In genomic region chr15:33534642-33535041, GRCh38 we compare ENCODE assay signal across 35 cellular contexts.
A peak's percentile ranks its signal among the peaks of the same experiment; 100 is the strongest.
DNase-seq lines count a peak whose midpoint lies in the region; ATAC-seq and TF ChIP-seq lines count a peak whose summit lies in the region.
"Had no signal": no experiment of that assay in that cellular context is flagged by ENCODE, and none has a peak within 500 bp of the region (broad histone marks: within the 10 kb centered on the region; RNA-seq: fewer than 3 reads in every experiment).

No MANE protein-coding gene starts in this region.

- WGBS in psoas muscle, 3 donors = 30 to 46% (median 35%) methylated on average over 4 of the region's 4 CpGs

- in situ Hi-C loops in gastrocnemius medialis (cut with MboI; ENCODE audit: low sequenced_read_pairs in 4 of 4) = no loop called here

- TF ChIP-seq CTCF in Loucy (conservative IDR thresholded peaks at IDR 0.05; ENCODE audit: low read length) = no peak
- TF ChIP-seq CTCF in psoas muscle (IDR thresholded peaks at IDR 0.05) = no peak
- no peak for TF ChIP-seq CTCF in gastrocnemius medialis (IDR thresholded peaks at IDR 0.05 in 4 of 5, conservative IDR thresholded peaks at IDR 0.05 in 1 of 5)
- no peak for TF ChIP-seq CTCF in uterus (IDR thresholded peaks at IDR 0.05)

- CTCF ChIA-PET in activated naive CD4-positive, alpha-beta T cell treated with anti-CD3 and anti-CD28 coated beads, Interleukin-2, amount 10 ng/mL, durations not matched to agents 7 days and 5 days (lab: Charles Lee) = no interaction called here

- no peaks in the 10 kb centered on the region for H3K9me3 Mint-ChIP-seq in activated naive CD4-positive, alpha-beta T cell treated with anti-CD3 and anti-CD28 coated beads, Interleukin-2, amount 10 ng/mL, durations not matched to agents 7 days and 5 days
- H3K9me3 Mint-ChIP-seq: CD4-positive, alpha-beta T cell; CD8-positive, alpha-beta memory T cell; CD8-positive, alpha-beta T cell had no signal

- intact Hi-C loops in psoas muscle (cut with DNase I) = no loop called here
- intact Hi-C loops in gastrocnemius medialis (cut with DNase I; ENCODE audit: low total_unique reads) = no loop called here
- intact Hi-C loops in uterus (cut with DNase I; ENCODE audit: low total_unique reads) = no loop called here

- H3K4me1 Mint-ChIP-seq in activated naive CD4-positive, alpha-beta T cell treated with anti-CD3 and anti-CD28 coated beads, Interleukin-2, amount 10 ng/mL, durations not matched to agents 7 days and 5 days = no peaks in the 10 kb centered on the region
- H3K4me1 Mint-ChIP-seq: B cell; CD14-positive monocyte; CD4-positive, alpha-beta memory T cell; CD4-positive, CD25-positive, alpha-beta regulatory T cell; CD8-positive, alpha-beta memory T cell had no signal

- H3K36me3 Mint-ChIP-seq in activated naive CD4-positive, alpha-beta T cell treated with anti-CD3 and anti-CD28 coated beads, Interleukin-2, amount 10 ng/mL, durations not matched to agents 7 days and 5 days = no peaks in the 10 kb centered on the region
- H3K36me3 Mint-ChIP-seq: CD14-positive monocyte; CD4-positive, alpha-beta memory T cell; CD4-positive, CD25-positive, alpha-beta regulatory T cell; CD8-positive, alpha-beta memory T cell; CD8-positive, alpha-beta T cell had no signal

- no peak overlapping the region for H3K4me2 ChIP-seq in Loucy (ENCODE audit: low read depth, low read length, poor library complexity, severe bottlenecking)
- H3K4me2 ChIP-seq: A549, BLaER1 had no signal

- H3K27ac ChIP-seq in psoas muscle = no peak overlapping the region
- H3K27ac ChIP-seq in gastrocnemius medialis = peak overlapping the region in 3 of 4 donors; percentile 18 to 44 (median 18)
- peak overlapping the region; percentile 21 to 69 for H3K27ac ChIP-seq in uterus
- H3K27ac ChIP-seq: 22Rv1; A549; BLaER1; BLaER1 treated with 17β-estradiol and CSF1 and Interleukin-3, amounts not matched to agents 10 nM and 100 nM; C4-2B had no signal

- H3F3A ChIP-seq in Loucy (ENCODE audit: low read depth) = no peaks in the 10 kb centered on the region

- H3K36me3 ChIP-seq in Loucy (ENCODE audit: insufficient read depth, low read length) (no peaks in the 10 kb centered on the region), psoas muscle (ENCODE audit: insufficient read depth in 1 of 2, low read depth in 1 of 2) (peaks cover 0 to 3% of the 10 kb centered on the region in 2 donors), gastrocnemius medialis (no peaks in the 10 kb centered on the region), uterus (no peaks in the 10 kb centered on the region)
- H3K36me3 ChIP-seq: BE2C; BLaER1; BLaER1 treated with 17β-estradiol and CSF1 and Interleukin-3, amounts not matched to agents 10 nM and 100 nM had no signal

- peaks cover 7% of the 10 kb centered on the region for H3K27me3 ChIP-seq in Loucy (ENCODE audit: insufficient read depth, low read length, poor library complexity, severe bottlenecking)
- no peaks in the 10 kb centered on the region for H3K27me3 ChIP-seq in psoas muscle (ENCODE audit: insufficient read depth in 3 of 3, low read length in 2 of 3)
- no peaks in the 10 kb centered on the region for H3K27me3 ChIP-seq in gastrocnemius medialis
- H3K27me3 ChIP-seq in uterus = no peaks in the 10 kb centered on the region
- H3K27me3 ChIP-seq: BLaER1; BLaER1 treated with 17β-estradiol and CSF1 and Interleukin-3, amounts not matched to agents 10 nM and 100 nM had no signal

- no peak overlapping the region for H3K27ac Mint-ChIP-seq in activated naive CD4-positive, alpha-beta T cell treated with anti-CD3 and anti-CD28 coated beads, Interleukin-2, amount 10 ng/mL, durations not matched to agents 7 days and 5 days
- H3K27ac Mint-ChIP-seq: B cell; CD14-positive monocyte; CD4-positive, alpha-beta memory T cell; CD4-positive, alpha-beta T cell; CD4-positive, CD25-positive, alpha-beta regulatory T cell; CD8-positive, alpha-beta memory T cell; CD8-positive, alpha-beta T cell had no signal

- no peaks in the 10 kb centered on the region for H3K4me1 ChIP-seq in Loucy (ENCODE audit: insufficient read depth, low read length, poor library complexity, severe bottlenecking)
- no peaks in the 10 kb centered on the region for H3K4me1 ChIP-seq in psoas muscle
- H3K4me1 ChIP-seq in gastrocnemius medialis = peaks cover 7 to 14% of the 10 kb centered on the region in 2 donors
- no peaks in the 10 kb centered on the region for H3K4me1 ChIP-seq in uterus
- H3K4me1 ChIP-seq: A549, BE2C, BLaER1, Caco-2 had no signal

- H3K9ac ChIP-seq in Loucy (ENCODE audit: low read depth, low read length, poor library complexity, severe bottlenecking) = no peak overlapping the region
- H3K9ac ChIP-seq: BLaER1; BLaER1 treated with 17β-estradiol and CSF1 and Interleukin-3, amounts not matched to agents 10 nM and 100 nM had no signal

- 0 out of 2 replicates have a peak overlapping the region, but pooled peaks have one; percentile 1 for H2AFZ ChIP-seq in Loucy (ENCODE audit: low read length)

- peaks cover 5% of the 10 kb centered on the region for H3K27me3 Mint-ChIP-seq in activated naive CD4-positive, alpha-beta T cell treated with anti-CD3 and anti-CD28 coated beads, Interleukin-2, amount 10 ng/mL, durations not matched to agents 7 days and 5 days
- H3K27me3 Mint-ChIP-seq: CD4-positive, CD25-positive, alpha-beta regulatory T cell; CD8-positive, alpha-beta memory T cell had no signal

- H3K79me2 ChIP-seq in Loucy (ENCODE audit: insufficient read depth, low read length) = no peaks in the 10 kb centered on the region

- no peaks in the 10 kb centered on the region for H3K9me3 ChIP-seq in Loucy (ENCODE audit: insufficient read depth, low read depth, low read length)
- no peaks in the 10 kb centered on the region for H3K9me3 ChIP-seq in psoas muscle
- H3K9me3 ChIP-seq in gastrocnemius medialis = no peaks in the 10 kb centered on the region
- H3K9me3 ChIP-seq in uterus = no peaks in the 10 kb centered on the region
- H3K9me3 ChIP-seq: BE2C; BLaER1; BLaER1 treated with 17β-estradiol and CSF1 and Interleukin-3, amounts not matched to agents 10 nM and 100 nM; Caco-2 had no signal

- ATAC-seq in psoas muscle = peak in 3 of 4 donors; percentile 61 to 79 (median 74)
- ATAC-seq in gastrocnemius medialis = peak; percentile 16 to 61
- no peak for ATAC-seq in HG02763 (IDR thresholded peaks at IDR 0.05; ENCODE audit: unreplicated experiment)
- ATAC-seq: A549; CD8-positive, alpha-beta T cell had no signal

- H4K20me1 ChIP-seq in Loucy (ENCODE audit: insufficient read depth, low read length, poor library complexity, severe bottlenecking) = no peaks in the 10 kb centered on the region
- H4K20me1 ChIP-seq: BLaER1; BLaER1 treated with 17β-estradiol and CSF1 and Interleukin-3, amounts not matched to agents 10 nM and 100 nM had no signal

- no peak for DNase-seq in psoas muscle
- no peak for DNase-seq in gastrocnemius medialis
- no peak for DNase-seq in uterus
- no peak for DNase-seq in NCI-H526 treated with DMSO at 0.1 percent for 48 hours (lab: John Stamatoyannopoulos, UW)
- no peak for DNase-seq in stimulated activated CD4-positive, alpha-beta T cell treated with anti-CD3 and anti-CD28 coated beads, Interleukin-1b, Interleukin-23, amount 100 ng/mL, for 48 hours
- DNase-seq in activated naive CD4-positive, alpha-beta T cell treated with anti-CD3 and anti-CD28 coated beads, Interleukin-2, amount 10 ng/mL, durations not matched to agents 7 days and 5 days = no peak
- DNase-seq: 8988T; ACHN; AML-193; BE2C; C1 segment of cervical spinal cord; Caco-2; Calu3; CD4-positive, alpha-beta memory T cell; CD4-positive, alpha-beta T cell; CD4-positive, CD25-positive, alpha-beta regulatory T cell; CD8-positive, alpha-beta memory T cell; CD8-positive, alpha-beta T cell; COR-L47; DMS 273 treated with DMSO at 0.1 percent for 48 hours; DMS153; DMS53; DMS79; DMS79 treated with DMSO at 0.1 percent for 48 hours; DND-41; EL had no signal

- H3K4me3 ChIP-seq in Loucy (ENCODE audit: low read length, poor library complexity, severe bottlenecking) = no peak overlapping the region
- no peak overlapping the region for H3K4me3 ChIP-seq in psoas muscle
- no peak overlapping the region for H3K4me3 ChIP-seq in gastrocnemius medialis
- H3K4me3 ChIP-seq in uterus = no peak overlapping the region
- H3K4me3 ChIP-seq: A549; BLaER1; BLaER1 treated with 17β-estradiol and CSF1 and Interleukin-3, amounts not matched to agents 10 nM and 100 nM had no signal

- H3K9me2 ChIP-seq in Loucy (replicated peaks; ENCODE audit: low read depth, low read length) = no peaks in the 10 kb centered on the region

- TF ChIP-seq POLR2A in gastrocnemius medialis (IDR thresholded peaks at IDR 0.05) (no peak), uterus (IDR thresholded peaks at IDR 0.05) (no peak)

- no peak overlapping the region for H3K4me3 Mint-ChIP-seq in activated naive CD4-positive, alpha-beta T cell treated with anti-CD3 and anti-CD28 coated beads, Interleukin-2, amount 10 ng/mL, durations not matched to agents 7 days and 5 days
- H3K4me3 Mint-ChIP-seq: B cell; CD14-positive monocyte; CD4-positive, alpha-beta memory T cell; CD4-positive, alpha-beta T cell; CD4-positive, CD25-positive, alpha-beta regulatory T cell; CD8-positive, alpha-beta memory T cell; CD8-positive, alpha-beta T cell had no signal
